ENCODE assay signal across 19 cellular contexts in the genomic region with DNA sequence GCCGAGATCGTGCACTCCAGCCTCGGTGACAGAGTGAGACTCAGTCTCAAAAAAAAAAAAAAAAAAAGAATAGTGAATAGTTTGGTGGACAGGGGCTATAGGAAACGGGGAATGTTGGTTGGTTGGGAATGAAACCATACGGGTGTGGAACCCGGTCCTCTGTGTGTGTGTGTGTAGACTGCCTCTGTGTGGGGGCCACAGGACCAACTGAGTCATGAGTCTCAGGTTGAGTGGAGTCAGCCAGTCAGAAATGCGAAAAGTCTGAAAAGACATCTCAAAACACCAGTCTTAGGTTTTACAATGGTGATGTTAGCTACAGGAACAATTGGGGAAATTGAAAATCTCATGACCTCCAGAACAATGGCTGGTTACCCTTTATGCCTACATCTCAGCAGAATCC. TPM values are rescaled to one million over a fixed set of nuclear protein-coding genes. Genes with fewer than 3 reads are reported as not detected.
DNase-seq lines count a peak whose midpoint lies in the region; ATAC-seq lines count a peak whose summit lies in the region.
"Had no signal": no experiment of that assay in that cellular context is flagged by ENCODE, and none has a peak within 500 bp of the region (broad histone marks: within the 10 kb centered on the region; RNA-seq: fewer than 3 reads in every experiment).

No MANE protein-coding gene starts in this region.

- DNase-seq in activated CD4-positive, alpha-beta memory T cell treated with anti-CD3 and anti-CD28 coated beads for 36 hours: peak; percentile 75
- no peak for DNase-seq in activated CD4-positive, alpha-beta memory T cell treated with anti-CD3 and anti-CD28 coated beads, Interleukin-2, amount 10 ng/mL, durations not matched to agents 7 days and 5 days
- peak; percentile 49 for DNase-seq in stimulated activated CD4-positive, alpha-beta T cell treated with anti-CD3 and anti-CD28 coated beads, Interleukin-1b, Interleukin-23, amount 100 ng/mL, for 48 hours
- no peak for DNase-seq in stimulated activated CD4-positive, alpha-beta T cell treated with anti-CD3 and anti-CD28 coated beads, Interleukin-12 subunit alpha, Interleukin-12 subunit beta, amount 100 ng/mL, for 4 hours
- DNase-seq in activated T-helper 2 cell treated with anti-CD3 and anti-CD28 coated beads, Interferon-gamma antibody, Interleukin-2, Interleukin-4, amounts not matched to agents 10 μg/mL and 5 μg/mL and 100 μg/mL, durations not matched to agents 14 hours and 24 hours and 36 hours (ENCODE audit: low spot score): no peak
- DNase-seq in stimulated activated naive CD8-positive, alpha-beta T cell treated with anti-CD3 and anti-CD28 coated beads, Interleukin-15, amount 100 ng/mL, for 72 hours: no peak
- no peak for DNase-seq in NCI-H1694 (lab: John Stamatoyannopoulos, UW)
- DNase-seq: CD8-positive, alpha-beta T cell; DND-41; GDM1; HCEC 1CT; MG63; NCI-H1930; NCI-H2171 treated with DMSO at 0.1 percent for 48 hours; NCI-H774; PC-9 had no signal

- intact Hi-C loops in activated CD4-positive, alpha-beta memory T cell treated with anti-CD3 and anti-CD28 coated beads for 36 hours (cut with micrococcal nuclease): loop anchor here (1.0 to 2.0 kb wide), 2 partner anchors 13 to 54 kb away; no protein-coding TSS in a partner anchor
- intact Hi-C loops in activated T-helper 2 cell treated with anti-CD3 and anti-CD28 coated beads, Interferon-gamma antibody, Interleukin-2, Interleukin-4, amounts not matched to agents 10 μg/mL and 5 μg/mL and 100 μg/mL, durations not matched to agents 14 hours and 24 hours and 36 hours (cut with micrococcal nuclease): no loop called here

- no peaks in the 10 kb centered on the region for H3K27me3 Mint-ChIP-seq in activated CD4-positive, alpha-beta memory T cell treated with anti-CD3 and anti-CD28 coated beads for 36 hours
- H3K27me3 Mint-ChIP-seq in activated CD4-positive, alpha-beta memory T cell treated with anti-CD3 and anti-CD28 coated beads, Interleukin-2, amount 10 ng/mL, durations not matched to agents 7 days and 5 days: no peaks in the 10 kb centered on the region
- no peaks in the 10 kb centered on the region for H3K27me3 Mint-ChIP-seq in activated T-helper 2 cell treated with anti-CD3 and anti-CD28 coated beads, Interferon-gamma antibody, Interleukin-2, Interleukin-4, amounts not matched to agents 10 μg/mL and 5 μg/mL and 100 μg/mL, durations not matched to agents 14 hours and 24 hours and 36 hours (ENCODE audit: low read depth)
- no peaks in the 10 kb centered on the region for H3K27me3 Mint-ChIP-seq in stimulated activated naive CD8-positive, alpha-beta T cell treated with anti-CD3 and anti-CD28 coated beads, Interleukin-15, amount 100 ng/mL, for 72 hours
- H3K27me3 Mint-ChIP-seq: B cell had no signal

- peaks cover 11% of the 10 kb centered on the region for H3K4me1 Mint-ChIP-seq in activated CD4-positive, alpha-beta memory T cell treated with anti-CD3 and anti-CD28 coated beads for 36 hours (ENCODE audit: low read depth)
- H3K4me1 Mint-ChIP-seq in activated CD4-positive, alpha-beta memory T cell treated with anti-CD3 and anti-CD28 coated beads, Interleukin-2, amount 10 ng/mL, durations not matched to agents 7 days and 5 days: peaks cover 12% of the 10 kb centered on the region
- peaks cover 4% of the 10 kb centered on the region for H3K4me1 Mint-ChIP-seq in activated T-helper 2 cell treated with anti-CD3 and anti-CD28 coated beads, Interferon-gamma antibody, Interleukin-2, Interleukin-4, amounts not matched to agents 10 μg/mL and 5 μg/mL and 100 μg/mL, durations not matched to agents 14 hours and 24 hours and 36 hours (ENCODE audit: low read depth)
- peaks cover 15% of the 10 kb centered on the region for H3K4me1 Mint-ChIP-seq in stimulated activated naive CD8-positive, alpha-beta T cell treated with anti-CD3 and anti-CD28 coated beads, Interleukin-15, amount 100 ng/mL, for 72 hours

- ATAC-seq in stimulated activated naive CD8-positive, alpha-beta T cell treated with anti-CD3 and anti-CD28 coated beads, Interleukin-15, amount 100 ng/mL, for 72 hours: peak; percentile 68
- ATAC-seq: CD8-positive, alpha-beta T cell; HepG2 had no signal

- no peak overlapping the region for H3K4me3 Mint-ChIP-seq in activated CD4-positive, alpha-beta memory T cell treated with anti-CD3 and anti-CD28 coated beads for 36 hours
- H3K4me3 Mint-ChIP-seq in activated CD4-positive, alpha-beta memory T cell treated with anti-CD3 and anti-CD28 coated beads, Interleukin-2, amount 10 ng/mL, durations not matched to agents 7 days and 5 days: no peak overlapping the region
- no peak overlapping the region for H3K4me3 Mint-ChIP-seq in activated T-helper 2 cell treated with anti-CD3 and anti-CD28 coated beads, Interferon-gamma antibody, Interleukin-2, Interleukin-4, amounts not matched to agents 10 μg/mL and 5 μg/mL and 100 μg/mL, durations not matched to agents 14 hours and 24 hours and 36 hours (ENCODE audit: low read depth)
- no peak overlapping the region for H3K4me3 Mint-ChIP-seq in stimulated activated naive CD8-positive, alpha-beta T cell treated with anti-CD3 and anti-CD28 coated beads, Interleukin-15, amount 100 ng/mL, for 72 hours
- H3K4me3 Mint-ChIP-seq: B cell; CD8-positive, alpha-beta T cell had no signal

- H3K9me3 Mint-ChIP-seq in activated CD4-positive, alpha-beta memory T cell treated with anti-CD3 and anti-CD28 coated beads for 36 hours: no peaks in the 10 kb centered on the region
- no peaks in the 10 kb centered on the region for H3K9me3 Mint-ChIP-seq in activated CD4-positive, alpha-beta memory T cell treated with anti-CD3 and anti-CD28 coated beads, Interleukin-2, amount 10 ng/mL, durations not matched to agents 7 days and 5 days
- H3K9me3 Mint-ChIP-seq in activated T-helper 2 cell treated with anti-CD3 and anti-CD28 coated beads, Interferon-gamma antibody, Interleukin-2, Interleukin-4, amounts not matched to agents 10 μg/mL and 5 μg/mL and 100 μg/mL, durations not matched to agents 14 hours and 24 hours and 36 hours: no peaks in the 10 kb centered on the region
- no peaks in the 10 kb centered on the region for H3K9me3 Mint-ChIP-seq in stimulated activated naive CD8-positive, alpha-beta T cell treated with anti-CD3 and anti-CD28 coated beads, Interleukin-15, amount 100 ng/mL, for 72 hours
- H3K9me3 Mint-ChIP-seq: CD8-positive, alpha-beta T cell had no signal

- H3K36me3 Mint-ChIP-seq in activated CD4-positive, alpha-beta memory T cell treated with anti-CD3 and anti-CD28 coated beads for 36 hours: no peaks in the 10 kb centered on the region
- no peaks in the 10 kb centered on the region for H3K36me3 Mint-ChIP-seq in activated CD4-positive, alpha-beta memory T cell treated with anti-CD3 and anti-CD28 coated beads, Interleukin-2, amount 10 ng/mL, durations not matched to agents 7 days and 5 days (ENCODE audit: low read depth)
- H3K36me3 Mint-ChIP-seq in activated T-helper 2 cell treated with anti-CD3 and anti-CD28 coated beads, Interferon-gamma antibody, Interleukin-2, Interleukin-4, amounts not matched to agents 10 μg/mL and 5 μg/mL and 100 μg/mL, durations not matched to agents 14 hours and 24 hours and 36 hours (ENCODE audit: low read depth): no peaks in the 10 kb centered on the region
- H3K36me3 Mint-ChIP-seq: CD8-positive, alpha-beta T cell had no signal

- H3K27ac Mint-ChIP-seq in activated CD4-positive, alpha-beta memory T cell treated with anti-CD3 and anti-CD28 coated beads for 36 hours: peak overlapping the region; percentile 79
- no peak overlapping the region for H3K27ac Mint-ChIP-seq in activated CD4-positive, alpha-beta memory T cell treated with anti-CD3 and anti-CD28 coated beads, Interleukin-2, amount 10 ng/mL, durations not matched to agents 7 days and 5 days
- H3K27ac Mint-ChIP-seq in activated T-helper 2 cell treated with anti-CD3 and anti-CD28 coated beads, Interferon-gamma antibody, Interleukin-2, Interleukin-4, amounts not matched to agents 10 μg/mL and 5 μg/mL and 100 μg/mL, durations not matched to agents 14 hours and 24 hours and 36 hours: peak overlapping the region; percentile 20
- H3K27ac Mint-ChIP-seq in stimulated activated naive CD8-positive, alpha-beta T cell treated with anti-CD3 and anti-CD28 coated beads, Interleukin-15, amount 100 ng/mL, for 72 hours: no peak overlapping the region
- H3K27ac Mint-ChIP-seq: B cell; CD8-positive, alpha-beta T cell had no signal

- POLR2A ChIA-PET in activated CD4-positive, alpha-beta memory T cell treated with anti-CD3 and anti-CD28 coated beads for 36 hours (lab: Charles Lee): no interaction called here
- POLR2A ChIA-PET in activated CD4-positive, alpha-beta memory T cell treated with anti-CD3 and anti-CD28 coated beads, Interleukin-2, amount 10 ng/mL, durations not matched to agents 7 days and 5 days (lab: Charles Lee): interaction anchor here (1.5 kb wide), 1 partner anchor 46 kb away, joined by 3 read pairs; no protein-coding TSS in a partner anchor

- CTCF ChIA-PET in activated CD4-positive, alpha-beta memory T cell treated with anti-CD3 and anti-CD28 coated beads for 36 hours (lab: Charles Lee): interaction anchor here (1.4 kb wide), 1 partner anchor 94 kb away, joined by 8 read pairs; no protein-coding TSS in a partner anchor
- CTCF ChIA-PET in activated CD4-positive, alpha-beta memory T cell treated with anti-CD3 and anti-CD28 coated beads, Interleukin-2, amount 10 ng/mL, durations not matched to agents 7 days and 5 days (lab: Charles Lee): interaction anchor here (0.7 to 1.0 kb wide), 3 partner anchors 8 to 252 kb away, joined by 3 to 5 read pairs (median 4); no protein-coding TSS in a partner anchor

RNA-seq across cellular contexts. Expression of gene ZDHHC19, which starts 44.5 kb away (rescaled TPM):
- total RNA-seq in activated CD4-positive, alpha-beta memory T cell treated with anti-CD3 and anti-CD28 coated beads for 36 hours: under 1 TPM in 1 of 2 experiments, not detected in 1; 0.36 TPM
- under 1 TPM in 1 of 2 experiments, not detected in 1; 0.63 TPM for total RNA-seq in activated CD4-positive, alpha-beta memory T cell treated with anti-CD3 and anti-CD28 coated beads, Interleukin-2, amount 10 ng/mL, durations not matched to agents 7 days and 5 days
- total RNA-seq in activated T-helper 2 cell treated with anti-CD3 and anti-CD28 coated beads, Interferon-gamma antibody, Interleukin-2, Interleukin-4, amounts not matched to agents 10 μg/mL and 5 μg/mL and 100 μg/mL, durations not matched to agents 14 hours and 24 hours and 36 hours: not detected in 2 replicates
- total RNA-seq: CD8-positive, alpha-beta T cell; NCI-H460; PC-9 had no signal

RNA-seq across cellular contexts. Expression of gene SLC51A, which starts 49.6 kb away (rescaled TPM):
- not detected for total RNA-seq in activated CD4-positive, alpha-beta memory T cell treated with anti-CD3 and anti-CD28 coated beads for 36 hours
- total RNA-seq in activated CD4-positive, alpha-beta memory T cell treated with anti-CD3 and anti-CD28 coated beads, Interleukin-2, amount 10 ng/mL, durations not matched to agents 7 days and 5 days: not detected
- total RNA-seq in activated T-helper 2 cell treated with anti-CD3 and anti-CD28 coated beads, Interferon-gamma antibody, Interleukin-2, Interleukin-4, amounts not matched to agents 10 μg/mL and 5 μg/mL and 100 μg/mL, durations not matched to agents 14 hours and 24 hours and 36 hours: not detected in 2 replicates
- total RNA-seq: B cell; CD8-positive, alpha-beta T cell; NCI-H460 had no signal

Comparison
In these comparisons a context has a peak if more than half of its experiments do, and no peak if none do; other contexts are left out.
1. DNase-seq: peak in activated CD4-positive, alpha-beta memory T cell treated with anti-CD3 and anti-CD28 coated beads for 36 hours (single experiment) and stimulated activated CD4-positive, alpha-beta T cell treated with anti-CD3 and anti-CD28 coated beads, Interleukin-1b, Interleukin-23, amount 100 ng/mL, for 48 hours (single experiment); none in activated CD4-positive, alpha-beta memory T cell treated with anti-CD3 and anti-CD28 coated beads, Interleukin-2, amount 10 ng/mL, durations not matched to agents 7 days and 5 days (single experiment), stimulated activated CD4-positive, alpha-beta T cell treated with anti-CD3 and anti-CD28 coated beads, Interleukin-12 subunit alpha, Interleukin-12 subunit beta, amount 100 ng/mL, for 4 hours (single experiment), activated T-helper 2 cell treated with anti-CD3 and anti-CD28 coated beads, Interferon-gamma antibody, Interleukin-2, Interleukin-4, amounts not matched to agents 10 μg/mL and 5 μg/mL and 100 μg/mL, durations not matched to agents 14 hours and 24 hours and 36 hours (single experiment), stimulated activated naive CD8-positive, alpha-beta T cell treated with anti-CD3 and anti-CD28 coated beads, Interleukin-15, amount 100 ng/mL, for 72 hours (0 of 2) and NCI-H1694 (single experiment).
2. H3K27ac Mint-ChIP-seq: peak in activated CD4-positive, alpha-beta memory T cell treated with anti-CD3 and anti-CD28 coated beads for 36 hours (single experiment) and activated T-helper 2 cell treated with anti-CD3 and anti-CD28 coated beads, Interferon-gamma antibody, Interleukin-2, Interleukin-4, amounts not matched to agents 10 μg/mL and 5 μg/mL and 100 μg/mL, durations not matched to agents 14 hours and 24 hours and 36 hours (single experiment); none in activated CD4-positive, alpha-beta memory T cell treated with anti-CD3 and anti-CD28 coated beads, Interleukin-2, amount 10 ng/mL, durations not matched to agents 7 days and 5 days (single experiment) and stimulated activated naive CD8-positive, alpha-beta T cell treated with anti-CD3 and anti-CD28 coated beads, Interleukin-15, amount 100 ng/mL, for 72 hours (0 of 2).